20 cellular contexts compared by ENCODE assay signal in the genomic region with DNA sequence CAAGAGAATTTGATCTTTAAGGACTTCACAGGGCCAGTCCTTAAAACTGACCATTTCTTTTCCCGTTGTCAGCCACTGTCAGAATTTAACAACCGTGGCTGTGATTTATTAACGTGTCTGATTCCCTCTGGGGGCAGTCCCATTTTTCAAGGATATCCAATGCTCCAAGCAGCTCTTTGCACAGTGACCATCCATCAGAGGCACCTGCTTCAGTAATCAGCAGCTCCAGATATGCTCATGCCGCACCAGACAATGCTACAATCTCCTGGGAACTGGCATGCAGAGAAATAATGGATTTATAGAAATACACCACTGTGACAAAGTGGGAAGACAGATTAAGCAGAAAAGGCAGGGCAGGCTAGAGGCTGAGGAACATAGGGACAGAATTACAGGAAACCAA.
A peak's percentile ranks its signal among the peaks of the same experiment; 100 is the strongest.
DNase-seq lines count a peak whose midpoint lies in the region; ATAC-seq and TF ChIP-seq lines count a peak whose summit lies in the region.
"Had no signal": no experiment of that assay in that cellular context is flagged by ENCODE, and none has a peak within 500 bp of the region (broad histone marks: within the 10 kb centered on the region; RNA-seq: fewer than 3 reads in every experiment).

No MANE protein-coding gene starts in this region.

- intact Hi-C loops in Right ventricle myocardium superior (cut with DNase I), result no loop called here
- intact Hi-C loops in left colon (cut with DNase I, micrococcal nuclease), result no loop called here

- peaks cover 8% of the 10 kb centered on the region; the same call in 1 of the 2 replicates for H3K9me2 ChIP-seq in GM23338 (ENCODE audit: insufficient read depth)

- no peaks in the 10 kb centered on the region for H3K9me3 Mint-ChIP-seq in GM23338

- DNase-seq in GM23338 (ENCODE audit: low spot score) (no peak), NCI-H2227 (lab: John Stamatoyannopoulos, UW; ENCODE audit: unreplicated experiment) (peak; percentile 35), Right ventricle myocardium superior (no peak), left kidney (ENCODE audit: low read depth, low spot score) (peak; percentile 93), NCI-H524 (lab: John Stamatoyannopoulos, UW) (no peak), left colon (no peak), pons (ENCODE audit: low spot score) (no peak)
- DNase-seq: GDM1, GOT3, KBM-7, NCI-H1048, NCI-H1694, NCI-H2107, NCI-H446, NCI-H748 treated with DMSO at 0.1 percent for 48 hours, PC-3 had no signal

- H3K4me2 ChIP-seq in GM23338, result no peak overlapping the region
- H3K4me2 ChIP-seq: A549; BLaER1 treated with 17β-estradiol and CSF1 and Interleukin-3, amounts not matched to agents 10 nM and 100 nM had no signal

- H3K4me1 ChIP-seq in GM23338 (ENCODE audit: insufficient read depth), result peaks cover 16% of the 10 kb centered on the region
- H3K4me1 ChIP-seq: A549 had no signal

- no peak overlapping the region for H3K27ac Mint-ChIP-seq in GM23338

- H3K27me3 ChIP-seq in GM23338 (ENCODE audit: insufficient read depth), result no peaks in the 10 kb centered on the region

- no peak overlapping the region for H3K4me3 Mint-ChIP-seq in GM23338

- H3K79me2 ChIP-seq in GM23338 (replicated peaks; ENCODE audit: insufficient read depth), result no peaks in the 10 kb centered on the region

- H4K20me1 ChIP-seq in GM23338 (replicated peaks; ENCODE audit: insufficient read depth), result no peaks in the 10 kb centered on the region
- H4K20me1 ChIP-seq: BLaER1 treated with 17β-estradiol and CSF1 and Interleukin-3, amounts not matched to agents 10 nM and 100 nM had no signal

- no peaks in the 10 kb centered on the region for H3K36me3 Mint-ChIP-seq in GM23338 (ENCODE audit: low read depth)

- no peak overlapping the region for H3K27ac ChIP-seq in GM23338 (ENCODE audit: low read depth)
- H3K27ac ChIP-seq: A549; BLaER1 treated with 17β-estradiol and CSF1 and Interleukin-3, amounts not matched to agents 10 nM and 100 nM; RWPE1 had no signal

- H3K4me1 Mint-ChIP-seq in GM23338, result peaks cover 22% of the 10 kb centered on the region

- H3K36me3 ChIP-seq in GM23338 (ENCODE audit: insufficient read depth), result no peaks in the 10 kb centered on the region
- H3K36me3 ChIP-seq: BLaER1 treated with 17β-estradiol and CSF1 and Interleukin-3, amounts not matched to agents 10 nM and 100 nM had no signal

- H2AFZ ChIP-seq in GM23338, result 0 out of 2 replicates have a peak overlapping the region, but pooled peaks have one; percentile 74

- ATAC-seq in GM23338, result no peak
- peak; percentile 61 for ATAC-seq in Right ventricle myocardium superior (ENCODE audit: poor library complexity)
- no peak for ATAC-seq in left colon
- no peak for ATAC-seq in GM18873 (IDR thresholded peaks at IDR 0.05; ENCODE audit: low FRiP score, unreplicated experiment)
- ATAC-seq: A549, PC-3 had no signal

- H3F3A ChIP-seq in GM23338 (replicated peaks; ENCODE audit: low read depth), result no peaks in the 10 kb centered on the region

- no peak for TF ChIP-seq CTCF in GM23338 (conservative IDR thresholded peaks at IDR 0.05; ENCODE audit: low read depth in 2 of 2)

- H3K27me3 Mint-ChIP-seq in GM23338 (ENCODE audit: insufficient read depth, low read depth, poor library complexity), result no peaks in the 10 kb centered on the region

- H3K4me3 ChIP-seq in GM23338, result no peak overlapping the region
- H3K4me3 ChIP-seq: A549; BLaER1 treated with 17β-estradiol and CSF1 and Interleukin-3, amounts not matched to agents 10 nM and 100 nM had no signal

TF ChIP-seq in GM23338, 12 proteins besides CTCF, POLR2A, EP300 and RAD21 (continues in another document):
- TF ChIP-seq, protein P1, sequence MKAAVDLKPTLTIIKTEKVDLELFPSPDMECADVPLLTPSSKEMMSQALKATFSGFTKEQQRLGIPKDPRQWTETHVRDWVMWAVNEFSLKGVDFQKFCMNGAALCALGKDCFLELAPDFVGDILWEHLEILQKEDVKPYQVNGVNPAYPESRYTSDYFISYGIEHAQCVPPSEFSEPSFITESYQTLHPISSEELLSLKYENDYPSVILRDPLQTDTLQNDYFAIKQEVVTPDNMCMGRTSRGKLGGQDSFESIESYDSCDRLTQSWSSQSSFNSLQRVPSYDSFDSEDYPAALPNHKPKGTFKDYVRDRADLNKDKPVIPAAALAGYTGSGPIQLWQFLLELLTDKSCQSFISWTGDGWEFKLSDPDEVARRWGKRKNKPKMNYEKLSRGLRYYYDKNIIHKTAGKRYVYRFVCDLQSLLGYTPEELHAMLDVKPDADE (IDR thresholded peaks at IDR 0.05), result no peak
- no peak for TF ChIP-seq NANOG (IDR thresholded peaks at IDR 0.05; ENCODE audit: borderline replicate concordance)
- TF ChIP-seq, protein P2, sequence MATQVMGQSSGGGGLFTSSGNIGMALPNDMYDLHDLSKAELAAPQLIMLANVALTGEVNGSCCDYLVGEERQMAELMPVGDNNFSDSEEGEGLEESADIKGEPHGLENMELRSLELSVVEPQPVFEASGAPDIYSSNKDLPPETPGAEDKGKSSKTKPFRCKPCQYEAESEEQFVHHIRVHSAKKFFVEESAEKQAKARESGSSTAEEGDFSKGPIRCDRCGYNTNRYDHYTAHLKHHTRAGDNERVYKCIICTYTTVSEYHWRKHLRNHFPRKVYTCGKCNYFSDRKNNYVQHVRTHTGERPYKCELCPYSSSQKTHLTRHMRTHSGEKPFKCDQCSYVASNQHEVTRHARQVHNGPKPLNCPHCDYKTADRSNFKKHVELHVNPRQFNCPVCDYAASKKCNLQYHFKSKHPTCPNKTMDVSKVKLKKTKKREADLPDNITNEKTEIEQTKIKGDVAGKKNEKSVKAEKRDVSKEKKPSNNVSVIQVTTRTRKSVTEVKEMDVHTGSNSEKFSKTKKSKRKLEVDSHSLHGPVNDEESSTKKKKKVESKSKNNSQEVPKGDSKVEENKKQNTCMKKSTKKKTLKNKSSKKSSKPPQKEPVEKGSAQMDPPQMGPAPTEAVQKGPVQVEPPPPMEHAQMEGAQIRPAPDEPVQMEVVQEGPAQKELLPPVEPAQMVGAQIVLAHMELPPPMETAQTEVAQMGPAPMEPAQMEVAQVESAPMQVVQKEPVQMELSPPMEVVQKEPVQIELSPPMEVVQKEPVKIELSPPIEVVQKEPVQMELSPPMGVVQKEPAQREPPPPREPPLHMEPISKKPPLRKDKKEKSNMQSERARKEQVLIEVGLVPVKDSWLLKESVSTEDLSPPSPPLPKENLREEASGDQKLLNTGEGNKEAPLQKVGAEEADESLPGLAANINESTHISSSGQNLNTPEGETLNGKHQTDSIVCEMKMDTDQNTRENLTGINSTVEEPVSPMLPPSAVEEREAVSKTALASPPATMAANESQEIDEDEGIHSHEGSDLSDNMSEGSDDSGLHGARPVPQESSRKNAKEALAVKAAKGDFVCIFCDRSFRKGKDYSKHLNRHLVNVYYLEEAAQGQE (IDR thresholded peaks at IDR 0.05; ENCODE audit: unreplicated experiment), result no peak
- TF ChIP-seq JUNB (IDR thresholded peaks at IDR 0.05; ENCODE audit: unreplicated experiment), result no peak
- TF ChIP-seq STAT1 (IDR thresholded peaks at IDR 0.05; ENCODE audit: unreplicated experiment), result no peak
- TF ChIP-seq CREB1 (CRISPR knock-in tag; IDR thresholded peaks at IDR 0.05; ENCODE audit: low read depth), result no peak
- no peak for TF ChIP-seq EZH2phosphoT487 (IDR thresholded peaks at IDR 0.05; ENCODE audit: unreplicated experiment)
- TF ChIP-seq POLR2AphosphoS5 (IDR thresholded peaks at IDR 0.05; ENCODE audit: low read depth), result no peak

Comparison
In these comparisons a context has a peak if more than half of its experiments do, and no peak if none do; other contexts are left out.
1. DNase-seq: peak in NCI-H2227 (single experiment) and left kidney (single experiment); none in GM23338 (single experiment), Right ventricle myocardium superior (single experiment), NCI-H524 (0 of 2), left colon (0 of 2) and pons (single experiment).